ENCODE assay signal across 10 cellular contexts in genomic region chr1:225343618-225344017, GRCh38.
A peak's percentile ranks its signal among the peaks of the same experiment; 100 is the strongest.
DNase-seq lines count a peak whose midpoint lies in the region; ATAC-seq and TF ChIP-seq lines count a peak whose summit lies in the region.
"Had no signal": no experiment of that assay in that cellular context is flagged by ENCODE, and none has a peak within 500 bp of the region (broad histone marks: within the 10 kb centered on the region; RNA-seq: fewer than 3 reads in every experiment).

No MANE protein-coding gene starts in this region.

- in situ Hi-C loops in Panc1 (cut with HindIII; ENCODE audit: low pct_unique_long_range_greater_than_20kb, low sequenced_read_pairs) = no loop called here

- CTCF ChIA-PET in CD4-positive, alpha-beta T cell (lab: Charles Lee) = no interaction called here
- CTCF ChIA-PET in Panc1 (lab: Charles Lee) = no interaction called here

- no TSS peak for BruUV-seq in Panc1 (replicated peaks; lab: Mats Ljungman, UMichigan)

- POLR2A ChIA-PET in CD4-positive, alpha-beta T cell (lab: Charles Lee) = no interaction called here
- POLR2A ChIA-PET in Panc1 (lab: Charles Lee) = no interaction called here

- H3F3A ChIP-seq in GM23338 (replicated peaks; ENCODE audit: low read depth) = no peaks in the 10 kb centered on the region

- H3K27me3 Mint-ChIP-seq in CD4-positive, alpha-beta T cell = peaks cover 43% of the 10 kb centered on the region
- no peaks in the 10 kb centered on the region for H3K27me3 Mint-ChIP-seq in GM23338 (ENCODE audit: insufficient read depth, low read depth, poor library complexity)

- H3K4me1 ChIP-seq in Panc1 (ENCODE audit: control insufficient read depth, insufficient read depth, low read length) = no peaks in the 10 kb centered on the region
- H3K4me1 ChIP-seq in GM23338 (ENCODE audit: insufficient read depth) = no peaks in the 10 kb centered on the region; the same call in 1 of the 2 replicates
- H3K4me1 ChIP-seq: gastroesophageal sphincter had no signal

- no peaks in the 10 kb centered on the region for H3K36me3 Mint-ChIP-seq in CD4-positive, alpha-beta T cell (ENCODE audit: low read depth)
- H3K36me3 Mint-ChIP-seq in GM23338 (ENCODE audit: low read depth) = no peaks in the 10 kb centered on the region

- peaks cover 5% of the 10 kb centered on the region for H3K9me3 Mint-ChIP-seq in CD4-positive, alpha-beta T cell
- no peaks in the 10 kb centered on the region for H3K9me3 Mint-ChIP-seq in GM23338

- H3K36me3 ChIP-seq in Panc1 (ENCODE audit: control insufficient read depth, insufficient read depth, low read length) (no peaks in the 10 kb centered on the region), GM23338 (ENCODE audit: insufficient read depth) (no peaks in the 10 kb centered on the region)
- H3K36me3 ChIP-seq: gastroesophageal sphincter had no signal

- no peak for ATAC-seq in CD4-positive, alpha-beta T cell (ENCODE audit: poor library complexity)
- ATAC-seq in Panc1 = peak; percentile 78; the same call in 1 of the 2 replicates
- no peak for ATAC-seq in HG02763 (IDR thresholded peaks at IDR 0.05; ENCODE audit: unreplicated experiment)
- no peak for ATAC-seq in GM23338
- ATAC-seq in HG02852 (IDR thresholded peaks at IDR 0.05; ENCODE audit: unreplicated experiment) = no peak
- ATAC-seq: gastroesophageal sphincter had no signal

- no peaks in the 10 kb centered on the region for H4K20me1 ChIP-seq in GM23338 (replicated peaks; ENCODE audit: insufficient read depth)

- H3K4me3 Mint-ChIP-seq in CD4-positive, alpha-beta T cell = no peak overlapping the region
- H3K4me3 Mint-ChIP-seq in GM23338 = no peak overlapping the region

- no peak for DNase-seq in CD4-positive, alpha-beta T cell
- no peak for DNase-seq in HFF-Myc (ENCODE audit: extremely low read depth, low read depth)
- no peak for DNase-seq in Panc1 (ENCODE audit: low read depth, low spot score)
- peak; percentile 4 for DNase-seq in fibroblast of the aortic adventitia (ENCODE audit: low read depth)
- no peak for DNase-seq in GM23338 (ENCODE audit: low spot score)
- no peak for DNase-seq in NCI-H774 (lab: John Stamatoyannopoulos, UW)
- DNase-seq: nucleus accumbens had no signal

- no peak overlapping the region for H2AFZ ChIP-seq in GM23338

- intact Hi-C loops in CD4-positive, alpha-beta T cell (cut with DNase I, micrococcal nuclease) = loop anchor here in 1 of 2 experiments (10.0 kb wide), 1 partner anchor 829 kb away; no protein-coding TSS in a partner anchor
- intact Hi-C loops in Panc1 (cut with micrococcal nuclease; ENCODE audit: unreplicated experiment) = no loop called here

- peaks cover 27% of the 10 kb centered on the region for H3K27me3 ChIP-seq in CD4-positive, alpha-beta T cell (ENCODE audit: control insufficient read depth, insufficient read depth, low read length)
- H3K27me3 ChIP-seq in Panc1 (ENCODE audit: control insufficient read depth, insufficient read depth, low read length) = peaks cover 6% of the 10 kb centered on the region; the same call in 1 of the 2 replicates
- no peaks in the 10 kb centered on the region for H3K27me3 ChIP-seq in GM23338 (ENCODE audit: insufficient read depth)
- H3K27me3 ChIP-seq: gastroesophageal sphincter had no signal

- H3K9me2 ChIP-seq in GM23338 (ENCODE audit: insufficient read depth) = no peaks in the 10 kb centered on the region

- H3K9me3 ChIP-seq in CD4-positive, alpha-beta T cell (ENCODE audit: control insufficient read depth, low read length) = peaks cover 7% of the 10 kb centered on the region
- H3K9me3 ChIP-seq in Panc1 (ENCODE audit: control insufficient read depth, insufficient read depth, low read depth, low read length) = no peaks in the 10 kb centered on the region
- H3K9me3 ChIP-seq: gastroesophageal sphincter had no signal

- H3K27ac Mint-ChIP-seq in CD4-positive, alpha-beta T cell = no peak overlapping the region
- H3K27ac Mint-ChIP-seq in GM23338 = no peak overlapping the region

- H3K4me3 ChIP-seq in HFF-Myc (replicated peaks; ENCODE audit: low read depth, low read length) (no peak overlapping the region), Panc1 (ENCODE audit: low read depth in 2 of 2, low read length in 2 of 2) (no peak overlapping the region), fibroblast of the aortic adventitia (ENCODE audit: low read depth, low read length) (no peak overlapping the region), GM23338 (no peak overlapping the region)
- H3K4me3 ChIP-seq: gastroesophageal sphincter had no signal

- TF ChIP-seq CTCF in CD4-positive, alpha-beta T cell (IDR thresholded peaks at IDR 0.05) = peak; percentile 21
- TF ChIP-seq CTCF in HFF-Myc (IDR thresholded peaks at IDR 0.05; ENCODE audit: low read depth, low read length, missing control alignments) = peak; percentile 4
- TF ChIP-seq CTCF in Panc1 (IDR thresholded peaks at IDR 0.05) = peak; percentile 58; the same call in 1 of the 2 replicates
- peak; percentile 8 for TF ChIP-seq CTCF in fibroblast of the aortic adventitia (IDR thresholded peaks at IDR 0.05; ENCODE audit: insufficient read depth, low read length)
- TF ChIP-seq CTCF in GM23338 (conservative IDR thresholded peaks at IDR 0.05; ENCODE audit: low read depth in 2 of 2) = peak in 1 of 2 experiments; percentile 45; a peak in 3 of 4 replicates

- H3K4me2 ChIP-seq in GM23338 = no peak overlapping the region

- no peaks in the 10 kb centered on the region for H3K79me2 ChIP-seq in GM23338 (replicated peaks; ENCODE audit: insufficient read depth)

- no peak overlapping the region for H3K27ac ChIP-seq in CD4-positive, alpha-beta T cell (ENCODE audit: low read depth, low read length)
- H3K27ac ChIP-seq in Panc1 (ENCODE audit: low read length) (no peak overlapping the region), GM23338 (ENCODE audit: low read depth) (no peak overlapping the region)
- H3K27ac ChIP-seq: gastroesophageal sphincter had no signal

- no peaks in the 10 kb centered on the region for H3K4me1 Mint-ChIP-seq in CD4-positive, alpha-beta T cell (ENCODE audit: low read depth)
- H3K4me1 Mint-ChIP-seq in GM23338 = peaks cover 3% of the 10 kb centered on the region; the same call in 2 of the 3 replicates

TF ChIP-seq in GM23338, 12 proteins besides CTCF, POLR2A, EP300 and RAD21 (continues in another document):
- TF ChIP-seq POLR2AphosphoS5 (IDR thresholded peaks at IDR 0.05; ENCODE audit: low read depth) (no peak), ZNF331 (CRISPR knock-in tag; IDR thresholded peaks at IDR 0.05; ENCODE audit: low read depth) (no peak), EZH2 (IDR thresholded peaks at IDR 0.05; ENCODE audit: low read depth, unreplicated experiment) (no peak), JUNB (IDR thresholded peaks at IDR 0.05; ENCODE audit: unreplicated experiment) (no peak), ZNF114 (CRISPR knock-in tag; IDR thresholded peaks at IDR 0.05) (no peak), EZH2phosphoT487 (IDR thresholded peaks at IDR 0.05; ENCODE audit: unreplicated experiment) (no peak), ETS1 (IDR thresholded peaks at IDR 0.05) (no peak), REST (IDR thresholded peaks at IDR 0.05; ENCODE audit: unreplicated experiment) (no peak), CREB1 (CRISPR knock-in tag; IDR thresholded peaks at IDR 0.05; ENCODE audit: low read depth) (no peak), STAT1 (IDR thresholded peaks at IDR 0.05; ENCODE audit: unreplicated experiment) (no peak), NANOG (IDR thresholded peaks at IDR 0.05; ENCODE audit: borderline replicate concordance) (no peak)
